In genomic region chr3:125681146-125681545, GRCh38 we compare ENCODE assay signal across 29 cellular contexts.
"Had no signal": no experiment of that assay in that cellular context is flagged by ENCODE, and none has a peak within 500 bp of the region (broad histone marks: within the 10 kb centered on the region; RNA-seq: fewer than 3 reads in every experiment).

No MANE protein-coding gene starts in this region.

- H3K9me3 ChIP-seq: esophagus squamous epithelium, gastrocnemius medialis, heart right ventricle, left lung, lower lobe of right lung, mucosa of descending colon had no signal

- FAIRE-seq: colon, endometrium, islet of Langerhans, keratinocyte had no signal

- H3K36me3 ChIP-seq: esophagus squamous epithelium, gastrocnemius medialis, heart right ventricle, left lung, lower lobe of right lung had no signal

- H3K4me3 ChIP-seq: coronary artery, dorsolateral prefrontal cortex, esophagus squamous epithelium, gastrocnemius medialis, heart right ventricle, left lung, lower lobe of right lung, mucosa of descending colon had no signal

- H3K9me3 Mint-ChIP-seq: effector memory CD8-positive, alpha-beta T cell; mesothelial cell of epicardium had no signal

- DNase-seq: dermis blood vessel endothelial cell; dorsolateral prefrontal cortex; effector CD8-positive, alpha-beta T cell; effector memory CD8-positive, alpha-beta T cell; endodermal cell; erythroblast; esophagus squamous epithelium; foreskin fibroblast; foreskin melanocyte; gastrocnemius medialis; glutamatergic neuron; head of caudate nucleus; heart right ventricle; hippocampal formation; left cardiac atrium; left lung; left ventricle myocardium superior; lower lobe of right lung; mesenchymal stem cell; mucosa of descending colon; naive B cell had no signal

- H3K36me3 Mint-ChIP-seq: mesothelial cell of epicardium, naive B cell had no signal

- H3K4me3 Mint-ChIP-seq: effector memory CD8-positive, alpha-beta T cell; endodermal cell; mesothelial cell of epicardium; naive B cell had no signal

- ATAC-seq: effector memory CD8-positive, alpha-beta T cell; esophagus mucosa; gastrocnemius medialis; left cardiac atrium; left lung; left ventricle myocardium superior; mucosa of descending colon had no signal

- H3K27ac ChIP-seq: coronary artery, dorsolateral prefrontal cortex, epithelial cell of prostate, esophagus squamous epithelium, gastrocnemius medialis, heart right ventricle, left lung, lower lobe of right lung had no signal

- H3K4me1 Mint-ChIP-seq: naive B cell had no signal

- H3K27ac Mint-ChIP-seq: effector memory CD8-positive, alpha-beta T cell; endodermal cell; mesothelial cell of epicardium; naive B cell had no signal

- H3K27me3 ChIP-seq: dorsolateral prefrontal cortex, esophagus squamous epithelium, gastrocnemius medialis, heart right ventricle, left lung had no signal
